Comparison of ENCODE assay signal across 15 cellular contexts in the genomic region with DNA sequence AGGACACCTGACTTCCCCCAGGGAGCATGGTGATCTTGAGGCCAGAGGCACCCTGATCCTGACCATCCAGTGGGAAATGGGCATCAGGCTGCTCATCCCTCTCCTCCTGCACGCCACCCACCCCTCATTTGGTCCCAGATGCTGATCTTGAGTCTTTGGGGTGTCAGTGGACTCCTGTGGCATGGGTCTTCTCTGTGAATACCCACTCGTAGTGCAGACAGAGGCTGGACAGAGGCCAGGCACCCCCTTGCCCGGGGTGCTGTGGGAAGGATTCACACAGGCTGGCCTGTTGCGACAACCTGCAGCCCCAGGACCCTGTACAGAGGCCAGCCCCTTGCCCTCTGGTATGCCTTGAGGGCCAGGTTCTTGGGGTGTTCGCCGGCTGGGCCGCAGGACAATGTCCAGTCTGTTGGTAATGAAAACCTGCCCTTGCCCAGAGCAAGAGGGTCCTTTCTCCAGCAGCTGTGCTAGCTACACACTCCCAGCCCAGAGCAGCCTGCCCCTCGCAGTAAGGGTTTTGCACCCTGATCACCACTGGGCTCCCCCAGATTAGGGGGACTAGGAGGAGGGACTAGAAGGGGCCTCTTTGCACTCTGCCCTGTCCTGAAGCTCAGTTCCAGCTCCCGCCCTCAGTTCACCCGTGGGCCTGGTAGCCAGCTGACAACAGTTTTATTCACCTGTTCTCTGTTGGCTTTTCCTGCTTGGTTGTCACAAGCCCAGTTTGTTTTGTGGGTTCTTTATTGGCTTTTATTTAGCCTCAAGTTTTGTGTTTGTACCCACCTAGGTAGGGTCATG.
A peak's percentile ranks its signal among the peaks of the same experiment; 100 is the strongest.
DNase-seq lines count a peak whose midpoint lies in the region; ATAC-seq and TF ChIP-seq lines count a peak whose summit lies in the region.
"Had no signal": no experiment of that assay in that cellular context is flagged by ENCODE, and none has a peak within 500 bp of the region (broad histone marks: within the 10 kb centered on the region; RNA-seq: fewer than 3 reads in every experiment).

No MANE protein-coding gene starts in this region.

- H3K79me2 ChIP-seq in neural progenitor cell (ENCODE audit: low read depth), result peaks cover 6% of the 10 kb centered on the region
- H3K79me2 ChIP-seq in PC-3 (ENCODE audit: low read length), result 0 out of 2 replicates have a peak, but pooled peaks cover 9% of the 10 kb centered on the region

- H3K4me1 Mint-ChIP-seq in neural progenitor cell, result peaks cover 11% of the 10 kb centered on the region

- peaks cover 5 to 43% (median 24%) of the 10 kb centered on the region in 12 donors for H3K4me1 ChIP-seq in heart left ventricle
- no peaks in the 10 kb centered on the region for H3K4me1 ChIP-seq in neural progenitor cell
- H3K4me1 ChIP-seq in vagina, result peaks cover 39% of the 10 kb centered on the region
- peaks cover 4% of the 10 kb centered on the region; the same call in 1 of the 2 replicates for H3K4me1 ChIP-seq in PC-3 (ENCODE audit: insufficient read depth, low read length)

- H3K4me3 ChIP-seq in heart left ventricle (no peak overlapping the region), neural progenitor cell (no peak overlapping the region), vagina (no peak overlapping the region), PC-3 (ENCODE audit: low read length) (no peak overlapping the region)

- peaks cover 2% of the 10 kb centered on the region for H3K27me3 Mint-ChIP-seq in neural progenitor cell (ENCODE audit: insufficient read depth, low read depth)
- H3K27me3 Mint-ChIP-seq: progenitor cell of endocrine pancreas had no signal

- H2AFZ ChIP-seq in neural progenitor cell (replicated peaks) (no peak overlapping the region), PC-3 (ENCODE audit: low read length) (no peak overlapping the region)

- peaks cover 22% of the 10 kb centered on the region for H3K36me3 Mint-ChIP-seq in neural progenitor cell

- DNase-seq in heart left ventricle (no peak), cardiac septum (ENCODE audit: low spot score) (no peak), epithelial cell of prostate (ENCODE audit: low read depth, low spot score) (no peak), neural progenitor cell (ENCODE audit: low spot score) (no peak), vagina (ENCODE audit: extremely low spot score in 2 of 2) (no peak), T-helper 1 cell (no peak), OCI-M2 (lab: John Stamatoyannopoulos, UW; ENCODE audit: unreplicated experiment) (no peak), PC-3 (no peak)
- DNase-seq: activated CD4-positive, CD25-positive, alpha-beta regulatory T cell treated with anti-CD3 and anti-CD28 coated beads, Interleukin-2, amount 50 U/mL, for 72 hours; activated effector memory CD4-positive, alpha-beta T cell treated with Interleukin-2 at 50 U/mL for 16 hours; NCI-H1092 treated with DMSO at 0.1 percent for 48 hours; NCI-H774; stimulated activated CD4-positive, alpha-beta T cell treated with anti-CD3 and anti-CD28 coated beads, Interleukin-4, amount 100 ng/mL, for 1 hour; substantia nigra had no signal

- H3F3A ChIP-seq in neural progenitor cell (ENCODE audit: low read depth) (no peaks in the 10 kb centered on the region), PC-3 (ENCODE audit: low read length, unreplicated experiment) (no peaks in the 10 kb centered on the region)

- no peak overlapping the region for H3K9ac ChIP-seq in neural progenitor cell
- no peak overlapping the region for H3K9ac ChIP-seq in PC-3 (ENCODE audit: low read length)

- CTCF ChIA-PET in PC-3 (lab: Charles Lee), result no interaction called here

- H3K4me3 Mint-ChIP-seq in neural progenitor cell, result no peak overlapping the region

- POLR2A ChIA-PET in PC-3 (lab: Charles Lee; ENCODE audit: unreplicated experiment), result no interaction called here

- H3K36me3 ChIP-seq in heart left ventricle (peaks cover 0 to 27% (median 17%) of the 10 kb centered on the region in 9 donors), neural progenitor cell (no peaks in the 10 kb centered on the region), vagina (peaks cover 0 to 14% of the 10 kb centered on the region in 2 donors), PC-3 (ENCODE audit: low read depth, low read length) (no peaks in the 10 kb centered on the region)

- ATAC-seq in heart left ventricle (peak in 1 of 4 donors; percentile 7), PC-3 (no peak)

- H4K20me1 ChIP-seq in neural progenitor cell (ENCODE audit: low read depth), result peaks cover 46% of the 10 kb centered on the region
- H4K20me1 ChIP-seq in PC-3 (ENCODE audit: low read length), result no peaks in the 10 kb centered on the region

- no peak overlapping the region for H3K4me2 ChIP-seq in neural progenitor cell
- no peak overlapping the region for H3K4me2 ChIP-seq in PC-3 (ENCODE audit: low read length)

- H3K27ac ChIP-seq in heart left ventricle, result peak overlapping the region in 11 of 12 donors; percentile 18 to 79 (median 71)
- peak overlapping the region; percentile 48 for H3K27ac ChIP-seq in epithelial cell of prostate
- no peak overlapping the region for H3K27ac ChIP-seq in neural progenitor cell
- H3K27ac ChIP-seq in vagina, result peak overlapping the region; percentile 85
- H3K27ac ChIP-seq in PC-3 (ENCODE audit: low read length), result no peak overlapping the region

- H3K27ac Mint-ChIP-seq in neural progenitor cell, result peak overlapping the region; percentile 32

- H3K9me2 ChIP-seq in PC-3 (replicated peaks; ENCODE audit: low read length), result no peaks in the 10 kb centered on the region

- no peaks in the 10 kb centered on the region for H3K9me3 Mint-ChIP-seq in neural progenitor cell

- TF ChIP-seq CTCF in heart left ventricle (IDR thresholded peaks at IDR 0.05) (no peak), neural progenitor cell (IDR thresholded peaks at IDR 0.05) (no peak), vagina (IDR thresholded peaks at IDR 0.05) (no peak), PC-3 (conservative IDR thresholded peaks at IDR 0.05; ENCODE audit: low read depth, low read length) (no peak)

- WGBS in heart left ventricle, 4 donors, result 82 to 92% (median 89%) methylated on average over 5 to 10 of the region's 10 CpGs

- H3K27me3 ChIP-seq in heart left ventricle (no peaks in the 10 kb centered on the region), neural progenitor cell (no peaks in the 10 kb centered on the region), vagina (no peaks in the 10 kb centered on the region), PC-3 (ENCODE audit: low read length) (no peaks in the 10 kb centered on the region)

- TF ChIP-seq POLR2A in heart left ventricle (IDR thresholded peaks at IDR 0.05), result no peak
- no peak for TF ChIP-seq POLR2A in vagina (IDR thresholded peaks at IDR 0.05)

- intact Hi-C loops in heart left ventricle (cut with DNase I) (no loop called here), cardiac septum (cut with DNase I) (loop anchor here (2.0 kb wide), 1 partner anchor 52 kb away; no protein-coding TSS in a partner anchor), vagina (cut with DNase I) (no loop called here), PC-3 (cut with micrococcal nuclease) (no loop called here)

- BruUV-seq in PC-3 (replicated peaks; lab: Mats Ljungman, UMichigan), result no TSS peak

- H3K9me3 ChIP-seq in heart left ventricle (no peaks in the 10 kb centered on the region), neural progenitor cell (ENCODE audit: low read depth) (no peaks in the 10 kb centered on the region), vagina (no peaks in the 10 kb centered on the region), PC-3 (ENCODE audit: low read length) (no peaks in the 10 kb centered on the region)

Comparison
In these comparisons a context has a peak if more than half of its experiments do, and no peak if none do; other contexts are left out.
1. H3K27ac ChIP-seq: peak in heart left ventricle (11 of 12), epithelial cell of prostate (single experiment) and vagina (single experiment); none in neural progenitor cell (single experiment) and PC-3 (single experiment).